1 cellular context compared by ENCODE assay signal in the genomic region with DNA sequence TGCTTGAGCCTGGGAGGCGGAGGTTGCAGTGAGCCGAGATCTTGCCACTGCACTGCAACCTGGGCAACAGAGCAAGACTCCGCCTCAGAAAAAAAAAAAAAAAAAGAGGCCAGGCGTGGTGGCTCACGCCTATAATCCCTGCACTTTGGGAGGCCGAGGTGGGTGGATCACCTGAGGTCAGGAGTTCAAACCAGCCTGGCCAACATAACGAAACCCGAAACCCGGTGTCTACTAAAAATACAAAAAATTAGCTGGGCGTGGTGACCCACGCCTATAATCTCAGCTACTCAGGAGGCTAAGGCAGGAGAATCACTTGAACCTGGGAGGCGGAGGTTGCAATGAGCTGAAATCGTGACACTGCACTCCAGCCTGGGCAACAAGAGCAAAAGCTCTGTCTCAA.
TF ChIP-seq lines count a peak whose summit lies in the region.

No MANE protein-coding gene starts in this region.

TF ChIP-seq in K562, 482 proteins besides CTCF, POLR2A, EP300 and RAD21:
- TF ChIP-seq EGR1 (conservative IDR thresholded peaks at IDR 0.05) (0 out of 2 replicates have a peak, but pooled peaks have one; percentile 28), KDM1A (IDR thresholded peaks at IDR 0.05) (peak; percentile 68 to 72; a peak in 3 of 4 replicates)
TF ChIP-seq in K562: peak in this region for 2; not testable (repeated sequence) for 480.
